In the genomic region with DNA sequence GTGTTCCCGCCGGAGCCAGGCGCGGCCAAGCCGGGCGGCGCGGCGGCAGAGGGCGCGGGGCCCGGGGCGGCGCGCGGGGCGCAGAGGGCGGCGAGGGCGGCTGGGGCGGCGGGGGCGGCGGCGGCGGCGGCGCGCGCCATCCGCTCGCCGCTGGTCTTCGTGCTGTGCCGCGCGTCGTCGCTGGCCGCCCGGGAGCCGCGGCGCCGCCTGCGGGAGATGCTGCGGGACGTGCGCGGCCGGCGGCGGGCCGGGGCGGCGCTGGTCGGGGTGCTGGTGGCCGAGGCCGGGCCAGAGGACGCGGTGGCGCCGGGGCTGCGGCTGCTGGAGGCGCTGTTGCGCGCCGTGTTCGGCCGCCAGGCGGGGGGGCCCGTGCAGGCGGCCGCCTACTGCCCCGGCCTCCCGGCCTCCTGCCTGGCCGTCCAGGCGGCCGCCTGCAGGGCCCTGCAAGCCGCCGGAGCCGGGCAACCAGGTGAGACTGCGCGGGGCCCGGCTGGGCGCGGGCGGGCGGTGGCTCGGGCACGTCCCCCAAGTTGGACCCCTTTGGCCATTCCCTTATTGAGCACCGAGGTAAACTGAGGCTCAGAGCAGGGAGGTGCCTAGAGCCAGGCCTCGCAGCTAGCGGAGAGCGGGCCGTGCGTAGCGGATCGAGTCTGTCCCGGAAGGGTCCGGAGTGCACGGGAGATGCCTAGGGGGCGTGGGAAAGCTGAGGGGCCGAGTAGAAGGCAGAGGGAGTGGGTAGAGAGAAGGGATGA, we compare ENCODE assay signal across 1 cellular context.
A peak's percentile ranks its signal among the peaks of the same experiment; 100 is the strongest.
TF ChIP-seq lines count a peak whose summit lies in the region.

No MANE protein-coding gene starts in this region.

TF ChIP-seq in GM12878, 131 proteins besides CTCF, POLR2A, EP300 and RAD21:
- TF ChIP-seq CBX5 (IDR thresholded peaks at IDR 0.05; ENCODE audit: low read depth) (no peak), SUZ12 (IDR thresholded peaks at IDR 0.05; ENCODE audit: unreplicated experiment) (peak; percentile 89)
